Comparison of ENCODE assay signal across 8 cellular contexts in genomic region chr6:26571592-26572296, GRCh38. TPM values are rescaled to one million over a fixed set of nuclear protein-coding genes. Genes with fewer than 3 reads are reported as not detected.
DNase-seq lines count a peak whose midpoint lies in the region; ATAC-seq and TF ChIP-seq lines count a peak whose summit lies in the region.

No MANE protein-coding gene starts in this region.

- WGBS in urinary bladder: 5% methylated on average over 24 of the region's 24 CpGs

- H3K9me3 Mint-ChIP-seq in naive thymus-derived CD8-positive, alpha-beta T cell: peaks cover 0 to 5% (median 0%) of the 10 kb centered on the region in 9 donors

- H3K27me3 ChIP-seq in HL-60 (ENCODE audit: insufficient read depth, poor library complexity, severe bottlenecking) (no peaks in the 10 kb centered on the region), fibroblast of lung (ENCODE audit: control insufficient read depth, insufficient read depth, low read length) (no peaks in the 10 kb centered on the region)

- peaks cover 0 to 4% (median 4%) of the 10 kb centered on the region in 3 donors for H3K36me3 Mint-ChIP-seq in naive thymus-derived CD8-positive, alpha-beta T cell

- H3K4me1 ChIP-seq in fibroblast of lung (ENCODE audit: control insufficient read depth, extremely low read depth, insufficient read depth, low read length) (no peaks in the 10 kb centered on the region), urinary bladder (ENCODE audit: insufficient read depth) (no peaks in the 10 kb centered on the region)

- H3K36me3 ChIP-seq in fibroblast of lung (ENCODE audit: control insufficient read depth, insufficient read depth, low read length): no peaks in the 10 kb centered on the region
- no peaks in the 10 kb centered on the region for H3K36me3 ChIP-seq in urinary bladder (ENCODE audit: insufficient read depth)

- no peaks in the 10 kb centered on the region for H3K79me2 ChIP-seq in fibroblast of lung (ENCODE audit: control insufficient read depth, insufficient read depth, low read length)

- peak overlapping the region; percentile 64 for H2AFZ ChIP-seq in fibroblast of lung (ENCODE audit: low read length)

- peaks cover 0 to 4% (median 2%) of the 10 kb centered on the region in 5 donors for H3K27me3 Mint-ChIP-seq in naive thymus-derived CD8-positive, alpha-beta T cell

- TF ChIP-seq CTCF in HL-60 (IDR thresholded peaks at IDR 0.05; ENCODE audit: insufficient read depth, low read length) (no peak), fibroblast of lung (conservative IDR thresholded peaks at IDR 0.05 in 1 of 2, IDR thresholded peaks at IDR 0.05 in 1 of 2; ENCODE audit: low read depth in 1 of 2, low read length in 2 of 2) (no peak)

- no peaks in the 10 kb centered on the region for H4K20me1 ChIP-seq in fibroblast of lung (ENCODE audit: control insufficient read depth, extremely low read depth, insufficient read depth, low read length)

- H3K4me3 ChIP-seq in HL-60 (replicated peaks; ENCODE audit: insufficient read depth, low read length) (peak overlapping the region; percentile 55), fibroblast of lung (replicated peaks in 1 of 4; ENCODE audit: control extremely low read depth in 1 of 4, insufficient read depth in 1 of 4, low read depth in 3 of 4, low read length in 4 of 4) (peak overlapping the region; percentile 66 to 86 (median 69)), urinary bladder (ENCODE audit: low read depth, low read length) (peak overlapping the region; percentile 16)

- H3K27ac ChIP-seq in HL-60 (replicated peaks): peak overlapping the region; percentile 64
- peak overlapping the region; percentile 69 for H3K27ac ChIP-seq in fibroblast of lung (ENCODE audit: insufficient read depth, low read length)
- H3K27ac ChIP-seq in urinary bladder (ENCODE audit: low read depth): no peak overlapping the region

- peak overlapping the region; percentile 78 to 95 (median 88) for H3K4me3 Mint-ChIP-seq in naive thymus-derived CD8-positive, alpha-beta T cell

- POLR2A ChIA-PET in naive thymus-derived CD8-positive, alpha-beta T cell (lab: Charles Lee): interaction anchor here (0.6 to 5.8 kb wide), 10 partner anchors 18 to 571 kb away, joined by 3 to 59 read pairs (median 4); partner anchors contain the start of gene HMGN4

- H3K9ac ChIP-seq in fibroblast of lung (ENCODE audit: insufficient read depth, low read length): peak overlapping the region; percentile 41

- H3K4me1 Mint-ChIP-seq in naive thymus-derived CD8-positive, alpha-beta T cell: peaks cover 18 to 38% (median 34%) of the 10 kb centered on the region in 4 donors

- peak in 11 of 14 donors; percentile 5 to 72 (median 34) for DNase-seq in C1 segment of cervical spinal cord (lab: John Stamatoyannopoulos, UW)
- peak in 1 of 2 experiments; percentile 63 for DNase-seq in HL-60 (ENCODE audit: low read depth in 1 of 2, low spot score in 1 of 2)
- DNase-seq in NCI-H82 (lab: John Stamatoyannopoulos, UW): peak; percentile 94
- DNase-seq in activated T-cell treated with anti-CD3 and anti-CD28 coated beads for 4 hours: peak; percentile 37
- peak; percentile 90 to 91 for DNase-seq in fibroblast of lung (ENCODE audit: low read depth in 2 of 2)
- peak in 6 of 10 donors; percentile 13 to 74 (median 62) for DNase-seq in naive thymus-derived CD8-positive, alpha-beta T cell

- peak overlapping the region; percentile 79 to 94 (median 91) for H3K27ac Mint-ChIP-seq in naive thymus-derived CD8-positive, alpha-beta T cell

- peak overlapping the region; percentile 91 for H3K4me2 ChIP-seq in fibroblast of lung (ENCODE audit: extremely low read depth, insufficient read depth, low read length)

- ATAC-seq in naive thymus-derived CD8-positive, alpha-beta T cell: peak; percentile 29 to 54
- ATAC-seq in GM21381 (IDR thresholded peaks at IDR 0.05; ENCODE audit: unreplicated experiment): no peak

- H3K9me3 ChIP-seq in fibroblast of lung (ENCODE audit: control insufficient read depth, insufficient read depth, low read depth, low read length): no peaks in the 10 kb centered on the region

RNA-seq across cellular contexts. Expression of gene ABT1, which starts 25.0 kb away (rescaled TPM):
- 13.1 and 13.4 TPM in 2 replicates for total RNA-seq in fibroblast of lung
- 8.3 and 9.9 TPM in 2 replicates for polyA plus RNA-seq in fibroblast of lung
- 7.7 and 12.6 TPM in 2 replicates for polyA plus RNA-seq in fibroblast of lung (2012)
- polyA minus RNA-seq in fibroblast of lung (ENCODE audit: low replicate concordance): 9.5 and 10.8 TPM in 2 replicates
- 10 to 100 TPM; 41.8 to 43.1 TPM for total RNA-seq in naive thymus-derived CD8-positive, alpha-beta T cell
- 10 to 100 TPM; 36.7 to 43.6 (median 39.9) TPM for polyA plus RNA-seq in naive thymus-derived CD8-positive, alpha-beta T cell
- total RNA-seq in urinary bladder: 12.3 TPM
- polyA plus RNA-seq in urinary bladder: 19.6 TPM

RNA-seq across cellular contexts. Expression of gene HMGN4, which starts 33.6 kb away (rescaled TPM):
- 90.4 and 111 TPM in 2 replicates for total RNA-seq in fibroblast of lung
- 58.7 and 74.9 TPM in 2 replicates for polyA plus RNA-seq in fibroblast of lung
- polyA plus RNA-seq in fibroblast of lung (2012): 50.1 and 58.4 TPM in 2 replicates
- polyA minus RNA-seq in fibroblast of lung (ENCODE audit: low replicate concordance): 6.0 and 7.6 TPM in 2 replicates
- 10 to 100 TPM; 73.3 to 77.5 TPM for total RNA-seq in naive thymus-derived CD8-positive, alpha-beta T cell
- 100 to 1,000 TPM; 110 to 183 (median 151) TPM for polyA plus RNA-seq in naive thymus-derived CD8-positive, alpha-beta T cell
- total RNA-seq in urinary bladder: 71.5 TPM
- polyA plus RNA-seq in urinary bladder: 90.7 TPM

Comparison
In these comparisons a context has a peak if more than half of its experiments do, and no peak if none do; other contexts are left out.
1. H3K4me3 ChIP-seq: peak in every context shown above with its lines; median percentile 69 in fibroblast of lung; 55 in HL-60; 16 in urinary bladder.